Comparison of ENCODE assay signal across 8 cellular contexts in the genomic region with DNA sequence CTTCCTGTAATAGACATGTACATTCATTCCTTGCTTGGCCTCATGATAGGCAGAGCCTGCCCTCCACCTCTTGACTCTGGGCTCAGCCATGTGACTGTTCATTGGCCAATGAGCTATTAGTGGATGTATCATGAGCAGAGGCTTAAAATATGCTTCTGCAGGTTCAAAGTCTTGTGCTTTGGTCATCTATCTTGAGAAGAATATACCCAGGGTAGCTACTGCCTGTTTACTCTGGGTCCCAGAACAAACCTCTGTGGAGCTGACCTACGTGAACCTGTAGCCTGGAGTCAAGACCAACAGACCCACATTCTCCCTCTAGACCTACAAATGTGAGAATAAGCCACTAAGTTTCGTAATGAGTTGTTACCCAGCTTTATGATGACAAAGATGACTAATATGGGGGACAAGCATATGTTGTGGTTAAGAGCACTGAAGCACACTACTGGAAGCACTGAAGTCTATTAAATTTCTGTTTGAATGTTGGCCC.
A peak's percentile ranks its signal among the peaks of the same experiment; 100 is the strongest.
DNase-seq lines count a peak whose midpoint lies in the region; ATAC-seq lines count a peak whose summit lies in the region.

No MANE protein-coding gene starts in this region.

- DNase-seq in activated naive CD4-positive, alpha-beta T cell treated with anti-CD3 and anti-CD28 coated beads for 36 hours: peak; percentile 63
- DNase-seq in activated naive CD4-positive, alpha-beta T cell treated with Interleukin-2 at 50 U/mL for 16 hours: no peak
- DNase-seq in SIG-M5 treated with dmso at 0.1 percent for 504 hours (lab: John Stamatoyannopoulos, UW; ENCODE audit: unreplicated experiment) (peak; percentile 94), UCSD-AML1 (lab: John Stamatoyannopoulos, UW; ENCODE audit: unreplicated experiment) (no peak), cerebellar nuclear complex (lab: John Stamatoyannopoulos, UW) (no peak)
- DNase-seq in stimulated activated effector memory CD8-positive, alpha-beta T cell treated with anti-CD3 and anti-CD28 coated beads, Interleukin-12 subunit alpha, Interleukin-12 subunit beta, amount 100 ng/mL, for 72 hours (ENCODE audit: low spot score in 2 of 2): peak; percentile 37 to 82
- DNase-seq in effector CD4-positive, alpha-beta T cell: no peak

- peak; percentile 100 for ATAC-seq in HG02973 (IDR thresholded peaks at IDR 0.05; ENCODE audit: unreplicated experiment)
- peak; percentile 89 for ATAC-seq in stimulated activated effector memory CD8-positive, alpha-beta T cell treated with anti-CD3 and anti-CD28 coated beads, Interleukin-12 subunit alpha, Interleukin-12 subunit beta, amount 100 ng/mL, for 72 hours

- peak overlapping the region; percentile 10 for H3K4me3 Mint-ChIP-seq in activated naive CD4-positive, alpha-beta T cell treated with anti-CD3 and anti-CD28 coated beads for 36 hours
- peak overlapping the region; percentile 45 for H3K4me3 Mint-ChIP-seq in stimulated activated effector memory CD8-positive, alpha-beta T cell treated with anti-CD3 and anti-CD28 coated beads, Interleukin-12 subunit alpha, Interleukin-12 subunit beta, amount 100 ng/mL, for 72 hours

- H3K27me3 Mint-ChIP-seq in activated naive CD4-positive, alpha-beta T cell treated with anti-CD3 and anti-CD28 coated beads for 36 hours (ENCODE audit: low read depth): peaks cover 28% of the 10 kb centered on the region

- H3K27ac Mint-ChIP-seq in activated naive CD4-positive, alpha-beta T cell treated with anti-CD3 and anti-CD28 coated beads for 36 hours: peak overlapping the region; percentile 83
- H3K27ac Mint-ChIP-seq in stimulated activated effector memory CD8-positive, alpha-beta T cell treated with anti-CD3 and anti-CD28 coated beads, Interleukin-12 subunit alpha, Interleukin-12 subunit beta, amount 100 ng/mL, for 72 hours: peak overlapping the region; percentile 83

- peaks cover 27% of the 10 kb centered on the region for H3K4me1 Mint-ChIP-seq in activated naive CD4-positive, alpha-beta T cell treated with anti-CD3 and anti-CD28 coated beads for 36 hours (ENCODE audit: low read depth)
- peaks cover 56% of the 10 kb centered on the region for H3K4me1 Mint-ChIP-seq in stimulated activated effector memory CD8-positive, alpha-beta T cell treated with anti-CD3 and anti-CD28 coated beads, Interleukin-12 subunit alpha, Interleukin-12 subunit beta, amount 100 ng/mL, for 72 hours

- no peaks in the 10 kb centered on the region for H3K36me3 Mint-ChIP-seq in activated naive CD4-positive, alpha-beta T cell treated with anti-CD3 and anti-CD28 coated beads for 36 hours (ENCODE audit: low read depth)
- H3K36me3 Mint-ChIP-seq in stimulated activated effector memory CD8-positive, alpha-beta T cell treated with anti-CD3 and anti-CD28 coated beads, Interleukin-12 subunit alpha, Interleukin-12 subunit beta, amount 100 ng/mL, for 72 hours: no peaks in the 10 kb centered on the region

- H3K9me3 Mint-ChIP-seq in activated naive CD4-positive, alpha-beta T cell treated with anti-CD3 and anti-CD28 coated beads for 36 hours: no peaks in the 10 kb centered on the region
- no peaks in the 10 kb centered on the region for H3K9me3 Mint-ChIP-seq in stimulated activated effector memory CD8-positive, alpha-beta T cell treated with anti-CD3 and anti-CD28 coated beads, Interleukin-12 subunit alpha, Interleukin-12 subunit beta, amount 100 ng/mL, for 72 hours

- CTCF ChIA-PET in activated naive CD4-positive, alpha-beta T cell treated with anti-CD3 and anti-CD28 coated beads for 36 hours (lab: Charles Lee): interaction anchor here (0.6 to 4.4 kb wide), 5 partner anchors 10 to 24 kb away, joined by 3 to 18 read pairs (median 3); no protein-coding TSS in a partner anchor

- intact Hi-C loops in activated naive CD4-positive, alpha-beta T cell treated with anti-CD3 and anti-CD28 coated beads for 36 hours (cut with micrococcal nuclease): loop anchor here (1.0 to 2.0 kb wide), 6 partner anchors 11 to 286 kb away; no protein-coding TSS in a partner anchor

Comparison
In these comparisons a context has a peak if more than half of its experiments do, and no peak if none do; other contexts are left out.
1. DNase-seq: peak in activated naive CD4-positive, alpha-beta T cell treated with anti-CD3 and anti-CD28 coated beads for 36 hours (single experiment), SIG-M5 treated with dmso at 0.1 percent for 504 hours (single experiment) and stimulated activated effector memory CD8-positive, alpha-beta T cell treated with anti-CD3 and anti-CD28 coated beads, Interleukin-12 subunit alpha, Interleukin-12 subunit beta, amount 100 ng/mL, for 72 hours (2 of 2); none in activated naive CD4-positive, alpha-beta T cell treated with Interleukin-2 at 50 U/mL for 16 hours (single experiment), effector CD4-positive, alpha-beta T cell (single experiment), UCSD-AML1 (single experiment) and cerebellar nuclear complex (0 of 2).